ENCODE assay signal across 11 cellular contexts in the genomic region with DNA sequence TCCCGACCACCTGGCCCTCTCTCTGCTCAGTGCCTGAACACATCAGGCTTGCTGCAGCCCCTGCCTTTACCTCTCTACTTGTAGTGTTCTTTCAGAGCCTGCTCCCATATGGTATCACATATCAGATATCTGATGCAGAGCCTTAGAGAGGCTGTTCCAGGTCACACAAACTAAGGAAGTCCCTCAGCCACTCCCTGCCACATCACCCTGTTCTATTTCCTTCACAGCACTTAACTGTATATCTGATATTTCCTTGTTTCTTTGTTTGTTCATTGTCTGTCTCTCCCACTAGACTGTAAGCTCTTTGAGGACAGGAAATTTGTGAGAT. TPM values are rescaled to one million over a fixed set of nuclear protein-coding genes. Genes with fewer than 3 reads are reported as not detected.
DNase-seq lines count a peak whose midpoint lies in the region; ATAC-seq and TF ChIP-seq lines count a peak whose summit lies in the region.
"Had no signal": no experiment of that assay in that cellular context is flagged by ENCODE, and none has a peak within 500 bp of the region (broad histone marks: within the 10 kb centered on the region; RNA-seq: fewer than 3 reads in every experiment).

No MANE protein-coding gene starts in this region.

- ATAC-seq in heart left ventricle (no peak), left ventricle myocardium superior (no peak)
- ATAC-seq: stimulated activated effector memory CD8-positive, alpha-beta T cell treated with anti-CD3 and anti-CD28 coated beads, Interleukin-12 subunit alpha, Interleukin-12 subunit beta, amount 100 ng/mL, for 72 hours had no signal

- TF ChIP-seq CTCF in heart left ventricle (IDR thresholded peaks at IDR 0.05) (no peak), epithelial cell of proximal tubule (conservative IDR thresholded peaks at IDR 0.05; ENCODE audit: low read depth, low read length) (no peak), neural crest cell (conservative IDR thresholded peaks at IDR 0.05) (no peak), uterus (IDR thresholded peaks at IDR 0.05) (no peak), GM10266 (IDR thresholded peaks at IDR 0.05; ENCODE audit: control insufficient read depth, insufficient read depth, low read depth, missing control alignments) (no peak)

- H3K4me3 ChIP-seq in heart left ventricle = peak overlapping the region; percentile 58 to 87 (median 66)
- peak overlapping the region; percentile 70 for H3K4me3 ChIP-seq in epithelial cell of proximal tubule (ENCODE audit: low read depth, low read length)
- peak overlapping the region; percentile 43 to 67 for H3K4me3 ChIP-seq in uterus

- H3K27me3 ChIP-seq in heart left ventricle (peaks cover 0 to 28% (median 0%) of the 10 kb centered on the region in 9 donors), uterus (no peaks in the 10 kb centered on the region)

- H3K9me3 ChIP-seq in heart left ventricle (peaks cover 0 to under 1% (median 0%) of the 10 kb centered on the region in 12 donors), uterus (no peaks in the 10 kb centered on the region)

- peaks cover 0 to 36% (median 3%) of the 10 kb centered on the region in 12 donors for H3K4me1 ChIP-seq in heart left ventricle
- peaks cover 0 to 5% of the 10 kb centered on the region in 2 donors for H3K4me1 ChIP-seq in uterus

- H3K36me3 ChIP-seq in heart left ventricle = no peaks in the 10 kb centered on the region
- H3K36me3 ChIP-seq in uterus = no peaks in the 10 kb centered on the region

- peak overlapping the region; percentile 76 for H3K4me3 Mint-ChIP-seq in neural crest cell
- H3K4me3 Mint-ChIP-seq: memory B cell; stimulated activated effector memory CD8-positive, alpha-beta T cell treated with anti-CD3 and anti-CD28 coated beads, Interleukin-12 subunit alpha, Interleukin-12 subunit beta, amount 100 ng/mL, for 72 hours had no signal

- H3K27ac ChIP-seq in heart left ventricle = peak overlapping the region in 11 of 12 donors; percentile 71 to 97 (median 91)
- H3K27ac ChIP-seq in uterus = peak overlapping the region; percentile 71 to 81

- 24 to 51% (median 37%) methylated on average over 1 of the region's 1 CpG for WGBS in heart left ventricle, 4 donors

- intact Hi-C loops in heart left ventricle (cut with DNase I) = loop anchor here in 1 of 10 donors (2.0 kb wide), 1 partner anchor 17 kb away; no protein-coding TSS in a partner anchor
- intact Hi-C loops in left ventricle myocardium superior (cut with micrococcal nuclease) = no loop called here
- intact Hi-C loops in uterus (cut with DNase I; ENCODE audit: low total_unique reads) = no loop called here

- no peak overlapping the region for H3K27ac Mint-ChIP-seq in neural crest cell (ENCODE audit: unreplicated experiment)
- H3K27ac Mint-ChIP-seq: memory B cell; stimulated activated effector memory CD8-positive, alpha-beta T cell treated with anti-CD3 and anti-CD28 coated beads, Interleukin-12 subunit alpha, Interleukin-12 subunit beta, amount 100 ng/mL, for 72 hours had no signal

- DNase-seq in heart left ventricle (no peak), left ventricle myocardium superior (no peak), epithelial cell of proximal tubule (ENCODE audit: low read depth) (no peak), neural crest cell (ENCODE audit: low read depth, low spot score) (no peak), uterus (no peak), GM10266 (ENCODE audit: extremely low spot score) (no peak), NCI-H187 treated with DMSO at 0.1 percent for 48 hours (lab: John Stamatoyannopoulos, UW) (no peak)
- no peak for DNase-seq in stimulated activated CD4-positive, alpha-beta T cell treated with anti-CD3 and anti-CD28 coated beads, Interleukin-12 subunit alpha, Interleukin-12 subunit beta, amount 100 ng/mL, for 4 hours

- H3K27me3 Mint-ChIP-seq in neural crest cell (ENCODE audit: low read depth) = peaks cover 34% of the 10 kb centered on the region

- H3K36me3 Mint-ChIP-seq in neural crest cell (ENCODE audit: low read depth) = no peaks in the 10 kb centered on the region
- H3K36me3 Mint-ChIP-seq: memory B cell; stimulated activated effector memory CD8-positive, alpha-beta T cell treated with anti-CD3 and anti-CD28 coated beads, Interleukin-12 subunit alpha, Interleukin-12 subunit beta, amount 100 ng/mL, for 72 hours had no signal

- TF ChIP-seq POLR2A in heart left ventricle (IDR thresholded peaks at IDR 0.05) = no peak
- TF ChIP-seq POLR2A in uterus (IDR thresholded peaks at IDR 0.05) = no peak

- peaks cover 3% of the 10 kb centered on the region for H3K9me3 Mint-ChIP-seq in neural crest cell
- H3K9me3 Mint-ChIP-seq: memory B cell; stimulated activated effector memory CD8-positive, alpha-beta T cell treated with anti-CD3 and anti-CD28 coated beads, Interleukin-12 subunit alpha, Interleukin-12 subunit beta, amount 100 ng/mL, for 72 hours had no signal

- H3K4me1 Mint-ChIP-seq in neural crest cell = peaks cover 23% of the 10 kb centered on the region

RNA-seq across cellular contexts. Expression of a gene that starts 1.0 kb away (rescaled TPM):
- 10 to 100 TPM; 26.9 to 74.1 (median 29.4) TPM for total RNA-seq in heart left ventricle
- polyA plus RNA-seq in heart left ventricle = 10 to 100 TPM; 13.4 to 27.2 TPM
- 16.6 TPM for total RNA-seq in left ventricle myocardium superior
- total RNA-seq in epithelial cell of proximal tubule = 0.06 and 0.29 TPM in 2 replicates
- total RNA-seq in neural crest cell = 0.49 and 0.66 TPM in 2 replicates
- total RNA-seq in uterus = 10 to 100 TPM in 2 of 4 donors, 1 to 10 TPM in 2; 2.1 to 27.3 (median 8.4) TPM
- total RNA-seq: fibroblast of lung had no signal
- polyA plus RNA-seq: fibroblast of lung had no signal
